Comparison of ENCODE assay signal across 1 cellular context in the genomic region with DNA sequence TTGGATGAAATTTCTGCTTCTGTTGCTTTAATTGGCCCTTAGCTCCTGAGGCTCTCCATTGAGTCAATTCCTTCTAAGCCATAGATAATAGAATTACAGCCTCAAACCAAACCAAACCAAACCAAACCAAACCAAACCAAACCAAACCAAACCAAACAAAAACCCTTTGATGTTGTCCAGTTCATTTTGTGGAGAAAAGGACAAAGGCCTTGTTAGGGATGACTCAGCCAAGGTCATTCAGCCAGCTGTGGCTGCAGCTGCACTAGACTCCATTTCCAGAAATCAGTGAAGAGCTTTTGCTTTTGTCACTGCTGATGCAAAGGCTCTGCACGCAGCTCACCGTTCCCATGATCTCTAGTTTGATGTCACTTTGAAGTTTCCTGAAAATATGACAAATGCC.
TF ChIP-seq lines count a peak whose summit lies in the region.

No MANE protein-coding gene starts in this region.

TF ChIP-seq in HepG2, 621 proteins besides CTCF, POLR2A, EP300 and RAD21 (continued from another document and continues in another):
- TF ChIP-seq ARID5B (CRISPR knock-in tag; IDR thresholded peaks at IDR 0.05) (peak; percentile 58), GFI1 (CRISPR knock-in tag; IDR thresholded peaks at IDR 0.05; ENCODE audit: borderline replicate concordance) (peak; percentile 99), SOX6 (IDR thresholded peaks at IDR 0.05) (no peak), SOX6 (CRISPR knock-in tag; IDR thresholded peaks at IDR 0.05) (peak; percentile 89), NR2F6 (IDR thresholded peaks at IDR 0.05) (no peak), NR2F6 (CRISPR knock-in tag; IDR thresholded peaks at IDR 0.05) (0 out of 2 replicates have a peak, but pooled peaks have one; percentile 29), ZBTB21 (CRISPR knock-in tag; IDR thresholded peaks at IDR 0.05) (peak; percentile 81), FOXO1 (CRISPR knock-in tag; IDR thresholded peaks at IDR 0.05) (no peak), ZNF430 (CRISPR knock-in tag; IDR thresholded peaks at IDR 0.05) (no peak), ZNF572 (CRISPR knock-in tag; IDR thresholded peaks at IDR 0.05) (no peak), ZKSCAN1 (IDR thresholded peaks at IDR 0.05; ENCODE audit: low read length) (peak; percentile 72), ZNF644 (CRISPR knock-in tag; IDR thresholded peaks at IDR 0.05; ENCODE audit: low read depth) (peak; percentile 57; the same call in 1 of the 2 replicates), ZBED4 (CRISPR knock-in tag; IDR thresholded peaks at IDR 0.05; ENCODE audit: borderline replicate concordance) (no peak), TCF7 (IDR thresholded peaks at IDR 0.05; ENCODE audit: low read depth) (peak; percentile 69), KDM1A (CRISPR knock-in tag; IDR thresholded peaks at IDR 0.05) (0 out of 2 replicates have a peak, but pooled peaks have one; percentile 27), REPIN1 (CRISPR knock-in tag; IDR thresholded peaks at IDR 0.05; ENCODE audit: borderline replicate concordance, low read depth) (no peak), SP4 (CRISPR knock-in tag; IDR thresholded peaks at IDR 0.05) (no peak), HNRNPLL (IDR thresholded peaks at IDR 0.05; ENCODE audit: low read depth, low read length, poor library complexity, severe bottlenecking) (no peak), HMG20A (CRISPR knock-in tag; IDR thresholded peaks at IDR 0.05; ENCODE audit: borderline replicate concordance) (peak; percentile 34; the same call in 1 of the 2 replicates), KLF11 (CRISPR knock-in tag; IDR thresholded peaks at IDR 0.05) (no peak), ZNF678 (CRISPR knock-in tag; IDR thresholded peaks at IDR 0.05) (no peak), TSC22D2 (CRISPR knock-in tag; IDR thresholded peaks at IDR 0.05; ENCODE audit: borderline replicate concordance) (no peak), JUNB (CRISPR knock-in tag; IDR thresholded peaks at IDR 0.05; ENCODE audit: borderline replicate concordance) (peak; percentile 62; the same call in 1 of the 2 replicates), ZNF562 (CRISPR knock-in tag; IDR thresholded peaks at IDR 0.05; ENCODE audit: borderline replicate concordance) (no peak), MYPOP (CRISPR knock-in tag; IDR thresholded peaks at IDR 0.05) (no peak), ATAD3A (CRISPR knock-in tag; IDR thresholded peaks at IDR 0.05) (no peak), ZNF615 (CRISPR knock-in tag; IDR thresholded peaks at IDR 0.05; ENCODE audit: borderline replicate concordance) (no peak), ZSCAN21 (CRISPR knock-in tag; IDR thresholded peaks at IDR 0.05; ENCODE audit: borderline replicate concordance) (no peak), FOSL1 (CRISPR knock-in tag; IDR thresholded peaks at IDR 0.05; ENCODE audit: borderline replicate concordance) (peak; percentile 80), CBFB (CRISPR knock-in tag; IDR thresholded peaks at IDR 0.05) (no peak), TFE3 (CRISPR knock-in tag; IDR thresholded peaks at IDR 0.05) (no peak), GATAD2A (CRISPR knock-in tag; IDR thresholded peaks at IDR 0.05) (0 out of 2 replicates have a peak, but pooled peaks have one; percentile 22), ZBTB42 (CRISPR knock-in tag; IDR thresholded peaks at IDR 0.05) (0 out of 2 replicates have a peak, but pooled peaks have one; percentile 58), SOX13 (IDR thresholded peaks at IDR 0.05) (peak; percentile 67), SOX13 (CRISPR knock-in tag; conservative IDR thresholded peaks at IDR 0.05 in 1 of 2, IDR thresholded peaks at IDR 0.05 in 1 of 2) (peak in 1 of 2 experiments; percentile 89; a peak in 2 of 4 replicates), ZNF768 (CRISPR knock-in tag; IDR thresholded peaks at IDR 0.05) (no peak), SOX5 (CRISPR knock-in tag; IDR thresholded peaks at IDR 0.05; ENCODE audit: borderline replicate concordance) (peak; percentile 80; the same call in 1 of the 2 replicates)
- TF ChIP-seq, protein P1, sequence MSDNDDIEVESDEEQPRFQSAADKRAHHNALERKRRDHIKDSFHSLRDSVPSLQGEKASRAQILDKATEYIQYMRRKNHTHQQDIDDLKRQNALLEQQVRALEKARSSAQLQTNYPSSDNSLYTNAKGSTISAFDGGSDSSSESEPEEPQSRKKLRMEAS (IDR thresholded peaks at IDR 0.05): no peak
- TF ChIP-seq, protein P2, sequence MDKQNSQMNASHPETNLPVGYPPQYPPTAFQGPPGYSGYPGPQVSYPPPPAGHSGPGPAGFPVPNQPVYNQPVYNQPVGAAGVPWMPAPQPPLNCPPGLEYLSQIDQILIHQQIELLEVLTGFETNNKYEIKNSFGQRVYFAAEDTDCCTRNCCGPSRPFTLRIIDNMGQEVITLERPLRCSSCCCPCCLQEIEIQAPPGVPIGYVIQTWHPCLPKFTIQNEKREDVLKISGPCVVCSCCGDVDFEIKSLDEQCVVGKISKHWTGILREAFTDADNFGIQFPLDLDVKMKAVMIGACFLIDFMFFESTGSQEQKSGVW (CRISPR knock-in tag; IDR thresholded peaks at IDR 0.05; ENCODE audit: borderline replicate concordance): no peak
- TF ChIP-seq, protein P3, sequence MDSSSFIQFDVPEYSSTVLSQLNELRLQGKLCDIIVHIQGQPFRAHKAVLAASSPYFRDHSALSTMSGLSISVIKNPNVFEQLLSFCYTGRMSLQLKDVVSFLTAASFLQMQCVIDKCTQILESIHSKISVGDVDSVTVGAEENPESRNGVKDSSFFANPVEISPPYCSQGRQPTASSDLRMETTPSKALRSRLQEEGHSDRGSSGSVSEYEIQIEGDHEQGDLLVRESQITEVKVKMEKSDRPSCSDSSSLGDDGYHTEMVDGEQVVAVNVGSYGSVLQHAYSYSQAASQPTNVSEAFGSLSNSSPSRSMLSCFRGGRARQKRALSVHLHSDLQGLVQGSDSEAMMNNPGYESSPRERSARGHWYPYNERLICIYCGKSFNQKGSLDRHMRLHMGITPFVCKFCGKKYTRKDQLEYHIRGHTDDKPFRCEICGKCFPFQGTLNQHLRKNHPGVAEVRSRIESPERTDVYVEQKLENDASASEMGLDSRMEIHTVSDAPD (CRISPR knock-in tag; IDR thresholded peaks at IDR 0.05): peak; percentile 99
- TF ChIP-seq, protein P4, sequence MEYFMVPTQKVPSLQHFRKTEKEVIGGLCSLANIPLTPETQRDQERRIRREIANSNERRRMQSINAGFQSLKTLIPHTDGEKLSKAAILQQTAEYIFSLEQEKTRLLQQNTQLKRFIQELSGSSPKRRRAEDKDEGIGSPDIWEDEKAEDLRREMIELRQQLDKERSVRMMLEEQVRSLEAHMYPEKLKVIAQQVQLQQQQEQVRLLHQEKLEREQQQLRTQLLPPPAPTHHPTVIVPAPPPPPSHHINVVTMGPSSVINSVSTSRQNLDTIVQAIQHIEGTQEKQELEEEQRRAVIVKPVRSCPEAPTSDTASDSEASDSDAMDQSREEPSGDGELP (IDR thresholded peaks at IDR 0.05; ENCODE audit: borderline replicate concordance, low read depth): peak; percentile 45; the same call in 1 of the 2 replicates
- TF ChIP-seq, protein P5, sequence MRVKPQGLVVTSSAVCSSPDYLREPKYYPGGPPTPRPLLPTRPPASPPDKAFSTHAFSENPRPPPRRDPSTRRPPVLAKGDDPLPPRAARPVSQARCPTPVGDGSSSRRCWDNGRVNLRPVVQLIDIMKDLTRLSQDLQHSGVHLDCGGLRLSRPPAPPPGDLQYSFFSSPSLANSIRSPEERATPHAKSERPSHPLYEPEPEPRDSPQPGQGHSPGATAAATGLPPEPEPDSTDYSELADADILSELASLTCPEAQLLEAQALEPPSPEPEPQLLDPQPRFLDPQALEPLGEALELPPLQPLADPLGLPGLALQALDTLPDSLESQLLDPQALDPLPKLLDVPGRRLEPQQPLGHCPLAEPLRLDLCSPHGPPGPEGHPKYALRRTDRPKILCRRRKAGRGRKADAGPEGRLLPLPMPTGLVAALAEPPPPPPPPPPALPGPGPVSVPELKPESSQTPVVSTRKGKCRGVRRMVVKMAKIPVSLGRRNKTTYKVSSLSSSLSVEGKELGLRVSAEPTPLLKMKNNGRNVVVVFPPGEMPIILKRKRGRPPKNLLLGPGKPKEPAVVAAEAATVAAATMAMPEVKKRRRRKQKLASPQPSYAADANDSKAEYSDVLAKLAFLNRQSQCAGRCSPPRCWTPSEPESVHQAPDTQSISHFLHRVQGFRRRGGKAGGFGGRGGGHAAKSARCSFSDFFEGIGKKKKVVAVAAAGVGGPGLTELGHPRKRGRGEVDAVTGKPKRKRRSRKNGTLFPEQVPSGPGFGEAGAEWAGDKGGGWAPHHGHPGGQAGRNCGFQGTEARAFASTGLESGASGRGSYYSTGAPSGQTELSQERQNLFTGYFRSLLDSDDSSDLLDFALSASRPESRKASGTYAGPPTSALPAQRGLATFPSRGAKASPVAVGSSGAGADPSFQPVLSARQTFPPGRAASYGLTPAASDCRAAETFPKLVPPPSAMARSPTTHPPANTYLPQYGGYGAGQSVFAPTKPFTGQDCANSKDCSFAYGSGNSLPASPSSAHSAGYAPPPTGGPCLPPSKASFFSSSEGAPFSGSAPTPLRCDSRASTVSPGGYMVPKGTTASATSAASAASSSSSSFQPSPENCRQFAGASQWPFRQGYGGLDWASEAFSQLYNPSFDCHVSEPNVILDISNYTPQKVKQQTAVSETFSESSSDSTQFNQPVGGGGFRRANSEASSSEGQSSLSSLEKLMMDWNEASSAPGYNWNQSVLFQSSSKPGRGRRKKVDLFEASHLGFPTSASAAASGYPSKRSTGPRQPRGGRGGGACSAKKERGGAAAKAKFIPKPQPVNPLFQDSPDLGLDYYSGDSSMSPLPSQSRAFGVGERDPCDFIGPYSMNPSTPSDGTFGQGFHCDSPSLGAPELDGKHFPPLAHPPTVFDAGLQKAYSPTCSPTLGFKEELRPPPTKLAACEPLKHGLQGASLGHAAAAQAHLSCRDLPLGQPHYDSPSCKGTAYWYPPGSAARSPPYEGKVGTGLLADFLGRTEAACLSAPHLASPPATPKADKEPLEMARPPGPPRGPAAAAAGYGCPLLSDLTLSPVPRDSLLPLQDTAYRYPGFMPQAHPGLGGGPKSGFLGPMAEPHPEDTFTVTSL (CRISPR knock-in tag; IDR thresholded peaks at IDR 0.05; ENCODE audit: borderline replicate concordance): 0 out of 2 replicates have a peak, but pooled peaks have one; percentile 42
